2 cellular contexts compared by ENCODE assay signal in the genomic region with DNA sequence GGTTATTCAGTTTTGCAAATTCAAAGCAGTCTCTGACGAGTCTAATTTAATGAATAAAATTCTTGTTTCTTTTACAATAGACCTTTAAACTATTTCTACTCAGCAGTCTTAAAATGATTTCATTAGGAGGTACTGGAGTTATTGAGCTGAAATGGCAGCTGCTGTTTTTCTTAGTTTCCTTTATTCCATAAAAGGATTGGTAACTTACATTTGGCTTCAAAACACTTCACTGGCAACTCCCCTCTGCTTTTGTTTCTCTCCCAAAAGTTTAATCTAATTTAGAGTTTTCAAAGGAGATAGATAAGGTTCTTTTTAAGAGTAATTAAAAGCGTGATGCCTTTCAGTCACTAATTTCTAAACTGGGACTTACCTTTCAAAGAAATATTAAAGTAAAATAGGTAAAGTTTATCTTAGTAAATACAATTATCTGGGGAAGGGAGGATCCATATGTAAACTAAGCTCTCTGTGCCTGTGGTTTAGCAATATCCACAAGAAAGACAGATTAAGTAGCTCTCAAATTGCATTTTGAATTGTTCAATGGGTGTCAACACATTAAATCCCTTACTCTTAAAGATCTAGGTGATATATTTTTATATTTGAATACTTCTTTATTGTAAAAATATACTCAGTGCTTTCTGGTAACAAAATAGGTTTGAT.
TF ChIP-seq lines count a peak whose summit lies in the region.

No MANE protein-coding gene starts in this region.

TF ChIP-seq in HCT116, 20 proteins besides CTCF, POLR2A, EP300 and RAD21 (continued from another document):
- no peak for TF ChIP-seq SRF (IDR thresholded peaks at IDR 0.05; ENCODE audit: low read depth)
- TF ChIP-seq, protein P1, sequence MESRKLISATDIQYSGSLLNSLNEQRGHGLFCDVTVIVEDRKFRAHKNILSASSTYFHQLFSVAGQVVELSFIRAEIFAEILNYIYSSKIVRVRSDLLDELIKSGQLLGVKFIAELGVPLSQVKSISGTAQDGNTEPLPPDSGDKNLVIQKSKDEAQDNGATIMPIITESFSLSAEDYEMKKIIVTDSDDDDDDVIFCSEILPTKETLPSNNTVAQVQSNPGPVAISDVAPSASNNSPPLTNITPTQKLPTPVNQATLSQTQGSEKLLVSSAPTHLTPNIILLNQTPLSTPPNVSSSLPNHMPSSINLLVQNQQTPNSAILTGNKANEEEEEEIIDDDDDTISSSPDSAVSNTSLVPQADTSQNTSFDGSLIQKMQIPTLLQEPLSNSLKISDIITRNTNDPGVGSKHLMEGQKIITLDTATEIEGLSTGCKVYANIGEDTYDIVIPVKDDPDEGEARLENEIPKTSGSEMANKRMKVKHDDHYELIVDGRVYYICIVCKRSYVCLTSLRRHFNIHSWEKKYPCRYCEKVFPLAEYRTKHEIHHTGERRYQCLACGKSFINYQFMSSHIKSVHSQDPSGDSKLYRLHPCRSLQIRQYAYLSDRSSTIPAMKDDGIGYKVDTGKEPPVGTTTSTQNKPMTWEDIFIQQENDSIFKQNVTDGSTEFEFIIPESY (IDR thresholded peaks at IDR 0.05; ENCODE audit: extremely low read depth, insufficient replicate concordance, low read length) = no peak
- TF ChIP-seq, protein P2, sequence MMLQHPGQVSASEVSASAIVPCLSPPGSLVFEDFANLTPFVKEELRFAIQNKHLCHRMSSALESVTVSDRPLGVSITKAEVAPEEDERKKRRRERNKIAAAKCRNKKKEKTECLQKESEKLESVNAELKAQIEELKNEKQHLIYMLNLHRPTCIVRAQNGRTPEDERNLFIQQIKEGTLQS (IDR thresholded peaks at IDR 0.05) = no peak

TF ChIP-seq in WTC11, 78 proteins besides CTCF, POLR2A, EP300 and RAD21 (continued from another document):
- TF ChIP-seq SP1 (CRISPR knock-in tag; conservative IDR thresholded peaks at IDR 0.05) (no peak), ZNF416 (CRISPR knock-in tag; IDR thresholded peaks at IDR 0.05) (no peak), TP53 (CRISPR knock-in tag; IDR thresholded peaks at IDR 0.05) (no peak), CREM (CRISPR knock-in tag; IDR thresholded peaks at IDR 0.05) (no peak), ATF1 (CRISPR knock-in tag; IDR thresholded peaks at IDR 0.05) (no peak), FOXK1 (CRISPR knock-in tag; IDR thresholded peaks at IDR 0.05) (no peak), PRRX2 (CRISPR knock-in tag; IDR thresholded peaks at IDR 0.05) (no peak), HMGA2 (CRISPR knock-in tag; IDR thresholded peaks at IDR 0.05) (no peak), FOXJ3 (CRISPR knock-in tag; IDR thresholded peaks at IDR 0.05; ENCODE audit: borderline replicate concordance) (no peak)
- TF ChIP-seq, protein P3, sequence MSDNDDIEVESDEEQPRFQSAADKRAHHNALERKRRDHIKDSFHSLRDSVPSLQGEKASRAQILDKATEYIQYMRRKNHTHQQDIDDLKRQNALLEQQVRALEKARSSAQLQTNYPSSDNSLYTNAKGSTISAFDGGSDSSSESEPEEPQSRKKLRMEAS (CRISPR knock-in tag; IDR thresholded peaks at IDR 0.05) = no peak
- TF ChIP-seq, protein P4, sequence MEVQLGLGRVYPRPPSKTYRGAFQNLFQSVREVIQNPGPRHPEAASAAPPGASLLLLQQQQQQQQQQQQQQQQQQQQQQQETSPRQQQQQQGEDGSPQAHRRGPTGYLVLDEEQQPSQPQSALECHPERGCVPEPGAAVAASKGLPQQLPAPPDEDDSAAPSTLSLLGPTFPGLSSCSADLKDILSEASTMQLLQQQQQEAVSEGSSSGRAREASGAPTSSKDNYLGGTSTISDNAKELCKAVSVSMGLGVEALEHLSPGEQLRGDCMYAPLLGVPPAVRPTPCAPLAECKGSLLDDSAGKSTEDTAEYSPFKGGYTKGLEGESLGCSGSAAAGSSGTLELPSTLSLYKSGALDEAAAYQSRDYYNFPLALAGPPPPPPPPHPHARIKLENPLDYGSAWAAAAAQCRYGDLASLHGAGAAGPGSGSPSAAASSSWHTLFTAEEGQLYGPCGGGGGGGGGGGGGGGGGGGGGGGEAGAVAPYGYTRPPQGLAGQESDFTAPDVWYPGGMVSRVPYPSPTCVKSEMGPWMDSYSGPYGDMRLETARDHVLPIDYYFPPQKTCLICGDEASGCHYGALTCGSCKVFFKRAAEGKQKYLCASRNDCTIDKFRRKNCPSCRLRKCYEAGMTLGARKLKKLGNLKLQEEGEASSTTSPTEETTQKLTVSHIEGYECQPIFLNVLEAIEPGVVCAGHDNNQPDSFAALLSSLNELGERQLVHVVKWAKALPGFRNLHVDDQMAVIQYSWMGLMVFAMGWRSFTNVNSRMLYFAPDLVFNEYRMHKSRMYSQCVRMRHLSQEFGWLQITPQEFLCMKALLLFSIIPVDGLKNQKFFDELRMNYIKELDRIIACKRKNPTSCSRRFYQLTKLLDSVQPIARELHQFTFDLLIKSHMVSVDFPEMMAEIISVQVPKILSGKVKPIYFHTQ (CRISPR knock-in tag; IDR thresholded peaks at IDR 0.05) = no peak
- TF ChIP-seq, protein P5, sequence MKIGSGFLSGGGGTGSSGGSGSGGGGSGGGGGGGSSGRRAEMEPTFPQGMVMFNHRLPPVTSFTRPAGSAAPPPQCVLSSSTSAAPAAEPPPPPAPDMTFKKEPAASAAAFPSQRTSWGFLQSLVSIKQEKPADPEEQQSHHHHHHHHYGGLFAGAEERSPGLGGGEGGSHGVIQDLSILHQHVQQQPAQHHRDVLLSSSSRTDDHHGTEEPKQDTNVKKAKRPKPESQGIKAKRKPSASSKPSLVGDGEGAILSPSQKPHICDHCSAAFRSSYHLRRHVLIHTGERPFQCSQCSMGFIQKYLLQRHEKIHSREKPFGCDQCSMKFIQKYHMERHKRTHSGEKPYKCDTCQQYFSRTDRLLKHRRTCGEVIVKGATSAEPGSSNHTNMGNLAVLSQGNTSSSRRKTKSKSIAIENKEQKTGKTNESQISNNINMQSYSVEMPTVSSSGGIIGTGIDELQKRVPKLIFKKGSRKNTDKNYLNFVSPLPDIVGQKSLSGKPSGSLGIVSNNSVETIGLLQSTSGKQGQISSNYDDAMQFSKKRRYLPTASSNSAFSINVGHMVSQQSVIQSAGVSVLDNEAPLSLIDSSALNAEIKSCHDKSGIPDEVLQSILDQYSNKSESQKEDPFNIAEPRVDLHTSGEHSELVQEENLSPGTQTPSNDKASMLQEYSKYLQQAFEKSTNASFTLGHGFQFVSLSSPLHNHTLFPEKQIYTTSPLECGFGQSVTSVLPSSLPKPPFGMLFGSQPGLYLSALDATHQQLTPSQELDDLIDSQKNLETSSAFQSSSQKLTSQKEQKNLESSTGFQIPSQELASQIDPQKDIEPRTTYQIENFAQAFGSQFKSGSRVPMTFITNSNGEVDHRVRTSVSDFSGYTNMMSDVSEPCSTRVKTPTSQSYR (CRISPR knock-in tag; IDR thresholded peaks at IDR 0.05) = no peak
- TF ChIP-seq, protein P6, sequence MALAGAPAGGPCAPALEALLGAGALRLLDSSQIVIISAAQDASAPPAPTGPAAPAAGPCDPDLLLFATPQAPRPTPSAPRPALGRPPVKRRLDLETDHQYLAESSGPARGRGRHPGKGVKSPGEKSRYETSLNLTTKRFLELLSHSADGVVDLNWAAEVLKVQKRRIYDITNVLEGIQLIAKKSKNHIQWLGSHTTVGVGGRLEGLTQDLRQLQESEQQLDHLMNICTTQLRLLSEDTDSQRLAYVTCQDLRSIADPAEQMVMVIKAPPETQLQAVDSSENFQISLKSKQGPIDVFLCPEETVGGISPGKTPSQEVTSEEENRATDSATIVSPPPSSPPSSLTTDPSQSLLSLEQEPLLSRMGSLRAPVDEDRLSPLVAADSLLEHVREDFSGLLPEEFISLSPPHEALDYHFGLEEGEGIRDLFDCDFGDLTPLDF (CRISPR knock-in tag; IDR thresholded peaks at IDR 0.05) = no peak
